Comparison of ENCODE assay signal across 9 cellular contexts in the genomic region with DNA sequence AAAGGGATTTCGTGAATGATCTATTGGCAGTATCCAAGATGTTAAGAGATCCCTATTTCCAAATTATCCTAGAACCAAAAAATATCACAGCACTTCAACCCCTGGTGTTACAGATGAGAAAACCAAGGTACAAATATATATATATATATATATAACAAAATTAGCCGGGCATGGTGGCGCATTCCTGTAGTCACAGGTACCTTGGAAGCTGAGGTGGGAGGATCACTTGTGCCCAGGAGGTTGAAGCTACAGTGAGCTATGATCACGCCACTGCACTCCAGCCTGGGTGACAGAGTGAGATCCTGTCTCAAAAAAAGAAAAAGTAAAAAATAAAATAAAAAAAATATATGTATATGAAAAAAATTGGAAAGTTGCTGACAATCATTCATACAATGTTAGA. TPM values are rescaled to one million over a fixed set of nuclear protein-coding genes. Genes with fewer than 3 reads are reported as not detected.
A peak's percentile ranks its signal among the peaks of the same experiment; 100 is the strongest.
DNase-seq lines count a peak whose midpoint lies in the region; ATAC-seq, FAIRE-seq and TF ChIP-seq lines count a peak whose summit lies in the region.
"Had no signal": no experiment of that assay in that cellular context is flagged by ENCODE, and none has a peak within 500 bp of the region (broad histone marks: within the 10 kb centered on the region; RNA-seq: fewer than 3 reads in every experiment).

No MANE protein-coding gene starts in this region.

- 46 to 52% methylated on average over 4 of the region's 4 CpGs for WGBS in body of pancreas, 2 donors

- H3K27me3 ChIP-seq in cardiac muscle cell = no peaks in the 10 kb centered on the region
- H3K27me3 ChIP-seq in body of pancreas = no peaks in the 10 kb centered on the region

- no peaks in the 10 kb centered on the region for H3K27me3 Mint-ChIP-seq in mesothelial cell of epicardium (ENCODE audit: low read depth)
- H3K27me3 Mint-ChIP-seq in type B pancreatic cell = peaks cover 3% of the 10 kb centered on the region

- TF ChIP-seq CTCF in cardiac muscle cell (IDR thresholded peaks at IDR 0.05; ENCODE audit: low read depth, low read length) (no peak), body of pancreas (IDR thresholded peaks at IDR 0.05) (no peak), mesothelial cell of epicardium (IDR thresholded peaks at IDR 0.05; ENCODE audit: unreplicated experiment) (no peak), type B pancreatic cell (conservative IDR thresholded peaks at IDR 0.05) (no peak)

- H3K4me1 ChIP-seq in cardiac muscle cell (ENCODE audit: low read depth) = no peaks in the 10 kb centered on the region
- peaks cover 4% of the 10 kb centered on the region for H3K4me1 ChIP-seq in body of pancreas

- intact Hi-C loops in Right ventricle myocardium superior (cut with DNase I) = loop anchor here (5.0 kb wide), 2 partner anchors 45 to 60 kb away; a partner anchor contains a TSS
- intact Hi-C loops in body of pancreas (cut with DNase I) = no loop called here

- H3K9me3 Mint-ChIP-seq in mesothelial cell of epicardium = no peaks in the 10 kb centered on the region
- H3K9me3 Mint-ChIP-seq in type B pancreatic cell = no peaks in the 10 kb centered on the region

- H3K36me3 Mint-ChIP-seq in mesothelial cell of epicardium (peaks cover 7% of the 10 kb centered on the region), type B pancreatic cell (no peaks in the 10 kb centered on the region)

- H3K9me3 ChIP-seq in cardiac muscle cell (ENCODE audit: low read depth) = no peaks in the 10 kb centered on the region
- no peaks in the 10 kb centered on the region for H3K9me3 ChIP-seq in body of pancreas

- FAIRE-seq in GM12892 (lab: Jason Lieb, UNC) = no peak

- H3K27ac Mint-ChIP-seq in mesothelial cell of epicardium (peak overlapping the region; percentile 99), type B pancreatic cell (peak overlapping the region; percentile 100)

- no peak for TF ChIP-seq POLR2A in body of pancreas (IDR thresholded peaks at IDR 0.05)
- no peak for TF ChIP-seq POLR2A in GM12892 (IDR thresholded peaks at IDR 0.05; ENCODE audit: low read depth, low read length)

- peak overlapping the region; percentile 96 for H3K4me3 Mint-ChIP-seq in mesothelial cell of epicardium
- H3K4me3 Mint-ChIP-seq in type B pancreatic cell = peak overlapping the region; percentile 98

- ATAC-seq in Right ventricle myocardium superior (ENCODE audit: poor library complexity) (no peak), body of pancreas (no peak), GM21447 (IDR thresholded peaks at IDR 0.05; ENCODE audit: unreplicated experiment) (no peak)

- no peaks in the 10 kb centered on the region for H3K4me1 Mint-ChIP-seq in mesothelial cell of epicardium
- peaks cover 4% of the 10 kb centered on the region for H3K4me1 Mint-ChIP-seq in type B pancreatic cell (ENCODE audit: unreplicated experiment)

- DNase-seq in cardiac muscle cell (ENCODE audit: low read depth in 1 of 2, low spot score in 1 of 2) (no peak), Right ventricle myocardium superior (no peak), body of pancreas (no peak), mesothelial cell of epicardium (ENCODE audit: low spot score in 2 of 2, unreplicated experiment in 2 of 2) (no peak), type B pancreatic cell (ENCODE audit: extremely low spot score, unreplicated experiment) (no peak), DMS 273 (lab: John Stamatoyannopoulos, UW; ENCODE audit: unreplicated experiment) (no peak), GM12892 (ENCODE audit: insufficient read length) (no peak)

- H3K27ac ChIP-seq in cardiac muscle cell (peak overlapping the region; percentile 97), body of pancreas (peak overlapping the region in 3 of 4 donors; percentile 94 to 99 (median 97))

- H3K36me3 ChIP-seq in cardiac muscle cell (peaks cover 4% of the 10 kb centered on the region), body of pancreas (replicated peaks in 1 of 2; ENCODE audit: insufficient read depth in 1 of 2, low read depth in 2 of 2) (peaks cover 0 to 2% of the 10 kb centered on the region in 2 donors)

- H3K4me3 ChIP-seq in cardiac muscle cell (peak overlapping the region; percentile 78), body of pancreas (peak overlapping the region in 1 of 2 donors; percentile 97)

RNA-seq across cellular contexts. Expression of a gene that starts 0.6 kb away (rescaled TPM):
- total RNA-seq in cardiac muscle cell (25.2 and 29.3 TPM in 2 replicates), Right ventricle myocardium superior (11.5 TPM), body of pancreas (10 to 100 TPM; 28.0 to 29.6 TPM), mesothelial cell of epicardium (30.8 to 31.5 TPM (median 30.9 TPM) in 3 replicates), type B pancreatic cell (ENCODE audit: low replicate concordance) (36.0 and 56.3 TPM in 2 replicates)
- 29.6 and 39.2 TPM in 2 replicates for polyA plus RNA-seq in cardiac muscle cell
- 8.0 TPM for polyA plus RNA-seq in GM12892 (2012; ENCODE audit: missing spikeins)

RNA-seq across cellular contexts. Expression of a gene that starts 1.9 kb away (rescaled TPM):
- 0.39 TPM in 1 of 2 replicates, not detected in the other for total RNA-seq in cardiac muscle cell
- polyA plus RNA-seq in cardiac muscle cell = not detected in 2 replicates
- 0.48 TPM for total RNA-seq in Right ventricle myocardium superior
- 1 to 10 TPM; 1.0 to 2.0 TPM for total RNA-seq in body of pancreas
- 0.09 to 0.14 TPM in 2 of 3 replicates, not detected in the other for total RNA-seq in mesothelial cell of epicardium
- 0.14 and 0.21 TPM in 2 replicates for total RNA-seq in type B pancreatic cell (ENCODE audit: low replicate concordance)
- polyA plus RNA-seq in GM12892 (2012; ENCODE audit: missing spikeins) = 0.85 TPM

RNA-seq across cellular contexts. Expression of a gene that starts 14.1 kb away (rescaled TPM):
- not detected in 2 replicates for total RNA-seq in cardiac muscle cell
- not detected in 2 replicates for polyA plus RNA-seq in cardiac muscle cell
- total RNA-seq in Right ventricle myocardium superior = not detected
- not detected for total RNA-seq in body of pancreas
- total RNA-seq in mesothelial cell of epicardium = not detected in 3 replicates
- total RNA-seq in type B pancreatic cell (ENCODE audit: low replicate concordance) = not detected in 2 replicates
- polyA plus RNA-seq in GM12892 (2012; ENCODE audit: missing spikeins) = not detected
- total RNA-seq: Calu3 had no signal

RNA-seq across cellular contexts. Expression of a gene that starts 20.4 kb away (rescaled TPM):
- total RNA-seq in cardiac muscle cell = 0.15 and 0.60 TPM in 2 replicates
- polyA plus RNA-seq in cardiac muscle cell = 0.76 TPM in 1 of 2 replicates, not detected in the other
- not detected for total RNA-seq in Right ventricle myocardium superior
- total RNA-seq in body of pancreas = not detected
- 0.40 to 0.41 TPM in 2 of 3 replicates, not detected in the other for total RNA-seq in mesothelial cell of epicardium
- total RNA-seq in type B pancreatic cell (ENCODE audit: low replicate concordance) = not detected in 2 replicates
- not detected for polyA plus RNA-seq in GM12892 (2012; ENCODE audit: missing spikeins)
- total RNA-seq: Calu3 had no signal

RNA-seq across cellular contexts. Expression of a gene that starts 46.3 kb away (rescaled TPM):
- total RNA-seq in cardiac muscle cell (not detected in 2 replicates), Right ventricle myocardium superior (47.3 TPM), body of pancreas (10 to 100 TPM; 32.0 to 92.4 TPM), mesothelial cell of epicardium (12.3 to 13.9 TPM (median 13.3 TPM) in 3 replicates), type B pancreatic cell (ENCODE audit: low replicate concordance) (1.2 and 4.8 TPM in 2 replicates)
- not detected in 2 replicates for polyA plus RNA-seq in cardiac muscle cell
- polyA plus RNA-seq in GM12892 (2012; ENCODE audit: missing spikeins) = not detected
